In genomic region chr1:201602413-201603265, GRCh38 we compare ENCODE assay signal across 1 cellular context.
TF ChIP-seq lines count a peak whose summit lies in the region.

No MANE protein-coding gene starts in this region.

TF ChIP-seq in A549, 52 proteins besides CTCF, POLR2A, EP300 and RAD21 (continued from another document):
- no peak for TF ChIP-seq EHF (CRISPR knock-in tag; IDR thresholded peaks at IDR 0.05)
- TF ChIP-seq MYC (IDR thresholded peaks at IDR 0.05; ENCODE audit: borderline replicate concordance, low read length), result no peak
- TF ChIP-seq CHD2 (IDR thresholded peaks at IDR 0.05; ENCODE audit: low read length, partially characterized antibody), result no peak
- no peak for TF ChIP-seq RFX5 (IDR thresholded peaks at IDR 0.05)
- no peak for TF ChIP-seq NPAS2 (CRISPR knock-in tag; IDR thresholded peaks at IDR 0.05; ENCODE audit: borderline replicate concordance)
- TF ChIP-seq CHD4 (IDR thresholded peaks at IDR 0.05; ENCODE audit: borderline replicate concordance), result no peak
- TF ChIP-seq FOSL2 (IDR thresholded peaks at IDR 0.05), result 0 out of 2 replicates have a peak, but pooled peaks have one; percentile 40
- peak; percentile 84 for TF ChIP-seq FOSL2 (CRISPR knock-in tag; IDR thresholded peaks at IDR 0.05)
- TF ChIP-seq RNF2 (IDR thresholded peaks at IDR 0.05; ENCODE audit: borderline replicate concordance, low read depth), result no peak
- no peak for TF ChIP-seq ATOH8 (CRISPR knock-in tag; IDR thresholded peaks at IDR 0.05; ENCODE audit: low read depth)
